In the genomic region with DNA sequence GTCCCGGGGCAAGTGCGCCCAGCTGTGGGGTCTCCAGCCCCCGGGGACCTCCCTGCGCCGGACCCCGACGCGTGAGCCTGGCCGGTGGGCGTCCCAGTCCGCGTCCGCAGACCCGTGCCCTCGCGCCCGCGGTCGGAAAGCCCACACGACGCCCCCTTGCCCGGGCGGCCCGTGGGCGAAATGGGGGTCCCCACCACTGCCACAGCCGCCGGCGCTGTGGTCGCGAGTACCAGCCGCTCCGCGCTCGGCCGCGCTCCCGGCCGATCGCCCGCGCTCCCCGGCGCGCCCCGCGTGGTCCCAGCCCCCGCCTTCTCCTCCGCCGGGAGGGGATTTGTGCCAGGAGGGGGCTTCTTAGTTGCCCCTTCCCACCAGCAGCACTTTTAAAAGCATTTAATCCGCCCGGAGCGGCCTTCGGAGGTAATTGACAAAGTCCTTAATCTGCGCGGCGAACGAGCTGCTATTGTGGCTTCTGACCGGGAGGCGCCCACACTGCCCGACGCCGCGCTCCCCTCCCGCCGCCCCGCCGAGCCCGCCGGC, we compare ENCODE assay signal across 8 cellular contexts. TPM values are rescaled to one million over a fixed set of nuclear protein-coding genes. Genes with fewer than 3 reads are reported as not detected.
DNase-seq lines count a peak whose midpoint lies in the region; ATAC-seq, FAIRE-seq and TF ChIP-seq lines count a peak whose summit lies in the region.

No MANE protein-coding gene starts in this region.

- H3K27ac ChIP-seq in A549 (peak overlapping the region; percentile 78 to 90), HCT116 (ENCODE audit: low read depth, low read length) (peak overlapping the region; percentile 42; the same call in 1 of the 2 replicates), breast epithelium (no peak overlapping the region)
- no peak overlapping the region for H3K27ac ChIP-seq in CD4-positive, alpha-beta T cell (ENCODE audit: low read depth, low read length)

- RAD21 ChIA-PET in HCT116 (lab: Charles Lee; ENCODE audit: low non-redundant PET in 1 of 2, low total read pairs in 2 of 2, uncharacterized antibody in 2 of 2, unreplicated experiment in 2 of 2), result interaction anchor here in 1 of 2 experiments (1.2 kb wide), 1 partner anchor 70 kb away, joined by 3 read pairs; no protein-coding TSS in a partner anchor

- H3K36me3 ChIP-seq in HCT116 (ENCODE audit: control insufficient read depth in 1 of 2, insufficient read depth in 2 of 2, low read length in 2 of 2) (no peaks in the 10 kb centered on the region), breast epithelium (no peaks in the 10 kb centered on the region)

- H3K27me3 ChIP-seq in HCT116 (ENCODE audit: insufficient read depth, low read length) (no peaks in the 10 kb centered on the region), breast epithelium (peaks cover 7 to 87% of the 10 kb centered on the region in 2 donors)
- H3K27me3 ChIP-seq in CD4-positive, alpha-beta T cell (ENCODE audit: control insufficient read depth, insufficient read depth, low read length), result peaks cover 70% of the 10 kb centered on the region

- H3K36me3 Mint-ChIP-seq in CD4-positive, alpha-beta T cell (ENCODE audit: low read depth), result no peaks in the 10 kb centered on the region

- H3K9me3 Mint-ChIP-seq in CD4-positive, alpha-beta T cell, result no peaks in the 10 kb centered on the region

- FAIRE-seq in A549 (lab: Jason Lieb, UNC), result no peak

- TF ChIP-seq POLR2A in A549 (IDR thresholded peaks at IDR 0.05; ENCODE audit: low read length) (no peak), HCT116 (IDR thresholded peaks at IDR 0.05; ENCODE audit: borderline replicate concordance, extremely low read depth, insufficient read depth, insufficient read length) (no peak), breast epithelium (IDR thresholded peaks at IDR 0.05) (no peak)

- H3K9me3 ChIP-seq in A549, result no peaks in the 10 kb centered on the region
- H3K9me3 ChIP-seq in HCT116 (ENCODE audit: control insufficient read depth in 1 of 2, insufficient read depth in 1 of 2, low read depth in 1 of 2, low read length in 2 of 2), result no peaks in the 10 kb centered on the region
- H3K9me3 ChIP-seq in breast epithelium, result no peaks in the 10 kb centered on the region
- no peaks in the 10 kb centered on the region for H3K9me3 ChIP-seq in CD4-positive, alpha-beta T cell (ENCODE audit: control insufficient read depth, low read length)

- TF ChIP-seq RAD21 in A549 (conservative IDR thresholded peaks at IDR 0.05 in 1 of 2, IDR thresholded peaks at IDR 0.05 in 1 of 2), result no peak
- TF ChIP-seq RAD21 in HCT116 (IDR thresholded peaks at IDR 0.05; ENCODE audit: low read depth), result no peak

- CTCF ChIA-PET in A549 (lab: Yijun Ruan, JAX) (interaction anchor here (0.7 to 7.8 kb wide), 13 partner anchors 9 to 237 kb away, joined by 3 to 78 read pairs (median 4); no protein-coding TSS in a partner anchor), HCT116 (lab: Charles Lee) (interaction anchor here (0.9 to 1.0 kb wide), 2 partner anchors 70 to 73 kb away, joined by 3 read pairs; no protein-coding TSS in a partner anchor)
- CTCF ChIA-PET in CD4-positive, alpha-beta T cell (lab: Charles Lee), result no interaction called here

- ATAC-seq in A549 (peak; percentile 22 to 34; a peak in 3 of 6 replicates), HCT116 (peak; percentile 7), HG03175 (IDR thresholded peaks at IDR 0.05; ENCODE audit: unreplicated experiment) (no peak)
- no peak for ATAC-seq in CD4-positive, alpha-beta T cell (ENCODE audit: poor library complexity)

- no peak for TF ChIP-seq EP300 in A549 (IDR thresholded peaks at IDR 0.05)

- POLR2A ChIA-PET in A549 (lab: Yijun Ruan, JAX), result no interaction called here
- POLR2A ChIA-PET in HCT116 (lab: Charles Lee), result no interaction called here
- POLR2A ChIA-PET in CD4-positive, alpha-beta T cell (lab: Charles Lee), result no interaction called here

- H3K27ac Mint-ChIP-seq in CD4-positive, alpha-beta T cell, result no peak overlapping the region

- no TSS peak for BruUV-seq in HCT116 (replicated peaks; lab: Mats Ljungman, UMichigan)

- TF ChIP-seq CTCF in A549 (IDR thresholded peaks at IDR 0.05), result no peak; the same call in 2 of the 3 replicates
- no peak; a peak in 1 of 6 replicates for TF ChIP-seq CTCF in HCT116 (IDR thresholded peaks at IDR 0.05 in 2 of 3, conservative IDR thresholded peaks at IDR 0.05 in 1 of 3; ENCODE audit: borderline replicate concordance in 1 of 3, insufficient read depth in 1 of 3, low read depth in 2 of 3, low read length in 2 of 3)
- no peak for TF ChIP-seq CTCF in breast epithelium (IDR thresholded peaks at IDR 0.05)
- no peak for TF ChIP-seq CTCF in CD4-positive, alpha-beta T cell (IDR thresholded peaks at IDR 0.05)

- H3K79me2 ChIP-seq in HCT116 (ENCODE audit: insufficient read depth, low read length), result no peaks in the 10 kb centered on the region

- no peaks in the 10 kb centered on the region for H3K9me2 ChIP-seq in HCT116 (ENCODE audit: insufficient read depth)

- intact Hi-C loops in HCT116 (cut with micrococcal nuclease) (no loop called here), breast epithelium (cut with DNase I; ENCODE audit: low total_unique reads) (no loop called here)
- intact Hi-C loops in CD4-positive, alpha-beta T cell (cut with DNase I, micrococcal nuclease), result no loop called here

- H3K4me3 ChIP-seq in A549, result peak overlapping the region; percentile 63
- peak overlapping the region; percentile 58 to 77 for H3K4me3 ChIP-seq in HCT116 (replicated peaks in 1 of 2; ENCODE audit: low read depth in 1 of 2, low read length in 2 of 2)
- peak overlapping the region; percentile 39 to 68 (median 51) for H3K4me3 ChIP-seq in breast epithelium

- H3K4me1 ChIP-seq in A549 (peaks cover 41% of the 10 kb centered on the region), HCT116 (ENCODE audit: control insufficient read depth in 1 of 2, insufficient read depth in 2 of 2, low read length in 2 of 2) (peaks cover 27 to 55% of the 10 kb centered on the region in 2 experiments), breast epithelium (peaks cover 9 to 16% of the 10 kb centered on the region in 2 donors)

- DNase-seq in A549 (ENCODE audit: low read depth in 1 of 2, low spot score in 1 of 2), result no peak
- no peak for DNase-seq in HCT116 (ENCODE audit: low read depth, low spot score)
- DNase-seq in breast epithelium (ENCODE audit: low spot score in 2 of 2), result no peak
- DNase-seq in lung microvascular endothelial cell (ENCODE audit: low read depth in 2 of 2), result peak; percentile 15 to 23
- DNase-seq in CD4-positive, alpha-beta T cell, result no peak
- no peak for DNase-seq in activated gamma-delta T cell treated with Interleukin-2 at 50 U/mL for 16 hours
- no peak for DNase-seq in ureter (ENCODE audit: low spot score)

- no peak overlapping the region for H3K4me3 Mint-ChIP-seq in CD4-positive, alpha-beta T cell

- H3K27me3 Mint-ChIP-seq in CD4-positive, alpha-beta T cell, result peaks cover 68% of the 10 kb centered on the region

- no peak overlapping the region for H2AFZ ChIP-seq in HCT116 (ENCODE audit: low read depth, low read length, poor library complexity, severe bottlenecking)

- H3K9ac ChIP-seq in HCT116 (ENCODE audit: low read length), result peak overlapping the region; percentile 61

- H3K4me2 ChIP-seq in A549 (peak overlapping the region; percentile 94), HCT116 (ENCODE audit: low read length) (peak overlapping the region; percentile 93)

- H3K4me1 Mint-ChIP-seq in CD4-positive, alpha-beta T cell (ENCODE audit: low read depth), result peaks cover 9% of the 10 kb centered on the region

- WGBS in A549 (ENCODE audit: missing lambda C conversion rate), result 0% methylated on average over 9 of the region's 69 CpGs

- H4K20me1 ChIP-seq in HCT116 (ENCODE audit: insufficient read depth), result no peaks in the 10 kb centered on the region

TF ChIP-seq in A549, 52 proteins besides CTCF, POLR2A, EP300 and RAD21:
- no peak for TF ChIP-seq MAFK (IDR thresholded peaks at IDR 0.05; ENCODE audit: partially characterized antibody)
- no peak for TF ChIP-seq EHF (CRISPR knock-in tag; IDR thresholded peaks at IDR 0.05)

TF ChIP-seq in HCT116, 20 proteins besides CTCF, POLR2A, EP300 and RAD21:
- TF ChIP-seq JUND (IDR thresholded peaks at IDR 0.05) (no peak), CBX3 (IDR thresholded peaks at IDR 0.05; ENCODE audit: low read depth) (no peak), ZFX (IDR thresholded peaks at IDR 0.05) (peak; percentile 1; the same call in 1 of the 2 replicates)

RNA-seq across cellular contexts. Expression of a gene that starts 0.4 kb away (rescaled TPM):
- 4.8 and 4.9 TPM in 2 replicates for polyA plus RNA-seq in A549 (2011; rRNA removed)
- 4.9 and 6.2 TPM in 2 replicates for polyA plus RNA-seq in A549 (2012; cell fraction: cytosol; rRNA removed)
- polyA plus RNA-seq in A549 (2012; cell fraction: nucleus; rRNA removed), result 8.9 and 11.6 TPM in 2 replicates
- 3.5 to 5.0 TPM (median 4.8 TPM) in 3 replicates for polyA plus RNA-seq in A549 (2017; fragmentation: RNase III; extraction: RNeasy Plus Mini Kit Qiagen cat#74134 plus additional on column Dnase treatment)
- polyA minus RNA-seq in A549 (2011; rRNA and poly(A)+ RNA removed), result 2.9 and 3.1 TPM in 2 replicates
- total RNA-seq in HCT116 (2021; ENCODE audit: unreplicated experiment), result 26.1 TPM
- polyA plus RNA-seq in HCT116 (2012), result 34.9 and 46.5 TPM in 2 replicates
- under 1 TPM in 2 of 3 donors, not detected in 1; 0.16 to 0.44 TPM for total RNA-seq in breast epithelium
- total RNA-seq in lung microvascular endothelial cell, result not detected in 2 replicates
- not detected for total RNA-seq in CD4-positive, alpha-beta T cell
- total RNA-seq in ureter, result not detected

RNA-seq across cellular contexts. Expression of a gene that starts 42.9 kb away (rescaled TPM):
- polyA plus RNA-seq in A549 (2011; rRNA removed) (not detected in 2 replicates), A549 (2017; fragmentation: RNase III; extraction: RNeasy Plus Mini Kit Qiagen cat#74134 plus additional on column Dnase treatment) (not detected in 3 replicates)
- not detected in 2 replicates for polyA plus RNA-seq in A549 (2012; cell fraction: cytosol; rRNA removed)
- polyA plus RNA-seq in A549 (2012; cell fraction: nucleus; rRNA removed), result not detected in 2 replicates
- not detected in 2 replicates for polyA minus RNA-seq in A549 (2011; rRNA and poly(A)+ RNA removed)
- total RNA-seq in HCT116 (2021; ENCODE audit: unreplicated experiment) (not detected), breast epithelium (not detected), lung microvascular endothelial cell (not detected in 2 replicates), ureter (not detected)
- polyA plus RNA-seq in HCT116 (2012), result 0.51 and 0.60 TPM in 2 replicates
- total RNA-seq in CD4-positive, alpha-beta T cell, result not detected

Comparison
In these comparisons a context has a peak if more than half of its experiments do, and no peak if none do; other contexts are left out.
1. ATAC-seq: peak in A549 (2 of 2) and HCT116 (single experiment); none in CD4-positive, alpha-beta T cell (single experiment) and HG03175 (single experiment).
2. DNase-seq: peak in lung microvascular endothelial cell (2 of 2); none in A549 (0 of 2), HCT116 (single experiment), breast epithelium (0 of 2), CD4-positive, alpha-beta T cell (0 of 10), activated gamma-delta T cell treated with Interleukin-2 at 50 U/mL for 16 hours (single experiment) and ureter (single experiment).
3. H3K27ac ChIP-seq: peak in A549 (2 of 2) and HCT116 (single experiment); none in breast epithelium (0 of 2) and CD4-positive, alpha-beta T cell (single experiment).
4. RNA of a gene that starts 0.4 kb away (total RNA-seq): 26.1 TPM in HCT116 (single experiment); 0.16 to 0.44 TPM in breast epithelium, not detected in lung microvascular endothelial cell, not detected in CD4-positive, alpha-beta T cell and not detected in ureter (single experiment); every median in the first group is over 10 times any median in the second.
5. Peak in every context shown above with its lines, with median percentiles within 50 percentile points of each other: H3K4me3 ChIP-seq.